8 cellular contexts compared by ENCODE assay signal in genomic region chr12:12717586-12718381, GRCh38. TPM values are rescaled to one million over a fixed set of nuclear protein-coding genes. Genes with fewer than 3 reads are reported as not detected.
DNase-seq lines count a peak whose midpoint lies in the region; ATAC-seq and TF ChIP-seq lines count a peak whose summit lies in the region.

No MANE protein-coding gene starts in this region.

- H3K27ac Mint-ChIP-seq in HFFc6 (peak overlapping the region; percentile 94), MCF 10A (ENCODE audit: low read depth, unreplicated experiment) (peak overlapping the region; percentile 99)
- H3K27ac Mint-ChIP-seq in stimulated activated memory B cell treated with anti-CD40 and anti-IgM and Interleukin-4, amounts not matched to agents 10 μg/mL and 1 μg/mL and 100 μg/mL, for 72 hours: peak overlapping the region; percentile 100

- peak overlapping the region; percentile 96 for H3K27ac ChIP-seq in OCI-LY3 (ENCODE audit: low read length)

- peak overlapping the region; percentile 97 for H3K4me2 ChIP-seq in OCI-LY3 (ENCODE audit: low read length)

- TF ChIP-seq CTCF in HFFc6 (IDR thresholded peaks at IDR 0.05) (no peak), OCI-LY3 (IDR thresholded peaks at IDR 0.05; ENCODE audit: low read depth, low read length) (no peak), MCF 10A (IDR thresholded peaks at IDR 0.05; ENCODE audit: unreplicated experiment) (no peak), kidney epithelial cell (IDR thresholded peaks at IDR 0.05; ENCODE audit: insufficient read depth, low read length, poor library complexity, severe bottlenecking) (no peak)

- H2AFZ ChIP-seq in OCI-LY3 (ENCODE audit: low read depth, low read length): no peak overlapping the region; the same call in 1 of the 2 replicates

- BruUV-seq in MCF 10A (replicated peaks; lab: Mats Ljungman, UMichigan): TSS peak; percentile 56

- H3K9me3 Mint-ChIP-seq in HFFc6: no peaks in the 10 kb centered on the region
- no peaks in the 10 kb centered on the region for H3K9me3 Mint-ChIP-seq in MCF 10A (ENCODE audit: unreplicated experiment)
- no peaks in the 10 kb centered on the region for H3K9me3 Mint-ChIP-seq in stimulated activated memory B cell treated with anti-CD40 and anti-IgM and Interleukin-4, amounts not matched to agents 10 μg/mL and 1 μg/mL and 100 μg/mL, for 72 hours

- intact Hi-C loops in MCF 10A (cut with micrococcal nuclease): loop anchor here (1.0 to 5.0 kb wide), 2 partner anchors 8 to 185 kb away; no protein-coding TSS in a partner anchor

- DNase-seq in NCI-H1417 (lab: John Stamatoyannopoulos, UW) (peak; percentile 56 to 91 (median 82)), NCI-H1417 treated with DMSO at 0.1 percent for 48 hours (lab: John Stamatoyannopoulos, UW) (no peak), HFFc6 (no peak), MCF 10A (ENCODE audit: unreplicated experiment) (peak; percentile 38), kidney epithelial cell (ENCODE audit: low read depth) (no peak), 8988T (no peak)

- no peaks in the 10 kb centered on the region for H3K9me3 ChIP-seq in OCI-LY3 (ENCODE audit: insufficient read depth, low read length)

- peaks cover 3% of the 10 kb centered on the region for H3K27me3 Mint-ChIP-seq in HFFc6 (ENCODE audit: insufficient read depth)
- no peaks in the 10 kb centered on the region for H3K27me3 Mint-ChIP-seq in MCF 10A (ENCODE audit: insufficient read depth, unreplicated experiment)
- no peaks in the 10 kb centered on the region for H3K27me3 Mint-ChIP-seq in stimulated activated memory B cell treated with anti-CD40 and anti-IgM and Interleukin-4, amounts not matched to agents 10 μg/mL and 1 μg/mL and 100 μg/mL, for 72 hours

- POLR2A ChIA-PET in MCF 10A (lab: Yijun Ruan, JAX): interaction anchor here (0.7 to 13.4 kb wide), 15 partner anchors 8 to 2000 kb away, joined by 3 to 163 read pairs (median 5); partner anchors contain the start of genes BORCS5, DUSP16 and LRP6

- H3K36me3 Mint-ChIP-seq in HFFc6 (ENCODE audit: low read depth) (peaks cover 50% of the 10 kb centered on the region), MCF 10A (ENCODE audit: insufficient read depth, unreplicated experiment) (peaks cover 62% of the 10 kb centered on the region)
- peaks cover 37% of the 10 kb centered on the region for H3K36me3 Mint-ChIP-seq in stimulated activated memory B cell treated with anti-CD40 and anti-IgM and Interleukin-4, amounts not matched to agents 10 μg/mL and 1 μg/mL and 100 μg/mL, for 72 hours

- H3K79me2 ChIP-seq in OCI-LY3 (ENCODE audit: low read length): peaks cover 56% of the 10 kb centered on the region

- H3K4me3 Mint-ChIP-seq in HFFc6 (peak overlapping the region; percentile 96), MCF 10A (ENCODE audit: unreplicated experiment) (peak overlapping the region; percentile 98)
- H3K4me3 Mint-ChIP-seq in stimulated activated memory B cell treated with anti-CD40 and anti-IgM and Interleukin-4, amounts not matched to agents 10 μg/mL and 1 μg/mL and 100 μg/mL, for 72 hours: peak overlapping the region; percentile 100

- no peak for ATAC-seq in stimulated activated memory B cell treated with anti-CD40 and anti-IgM and Interleukin-4, amounts not matched to agents 10 μg/mL and 1 μg/mL and 100 μg/mL, for 72 hours

- no peaks in the 10 kb centered on the region for H3K27me3 ChIP-seq in OCI-LY3 (ENCODE audit: low read depth, low read length)
- H3K27me3 ChIP-seq in kidney epithelial cell (ENCODE audit: control insufficient read depth, insufficient read depth, low read length): no peaks in the 10 kb centered on the region

- CTCF ChIA-PET in MCF 10A (lab: Yijun Ruan, JAX): interaction anchor here (0.5 to 2.2 kb wide), 3 partner anchors 19 to 119 kb away, joined by 3 to 12 read pairs (median 4); no protein-coding TSS in a partner anchor

- peaks cover 34% of the 10 kb centered on the region for H3K36me3 ChIP-seq in OCI-LY3 (replicated peaks; ENCODE audit: low read depth, low read length)
- H3K36me3 ChIP-seq in kidney epithelial cell (ENCODE audit: control insufficient read depth, insufficient read depth, low read length): no peaks in the 10 kb centered on the region

- H4K20me1 ChIP-seq in OCI-LY3 (ENCODE audit: insufficient read depth, low read length): peaks cover 17% of the 10 kb centered on the region; the same call in 1 of the 2 replicates

- H3K4me3 ChIP-seq in OCI-LY3 (ENCODE audit: low read length) (peak overlapping the region; percentile 97), kidney epithelial cell (ENCODE audit: low read depth, low read length) (peak overlapping the region; percentile 68)

- H3K9ac ChIP-seq in OCI-LY3 (ENCODE audit: low read length): peak overlapping the region; percentile 99

- H3K4me1 Mint-ChIP-seq in HFFc6 (ENCODE audit: low read depth) (peaks cover 61% of the 10 kb centered on the region), MCF 10A (ENCODE audit: insufficient read depth, unreplicated experiment) (peaks cover 29% of the 10 kb centered on the region)
- H3K4me1 Mint-ChIP-seq in stimulated activated memory B cell treated with anti-CD40 and anti-IgM and Interleukin-4, amounts not matched to agents 10 μg/mL and 1 μg/mL and 100 μg/mL, for 72 hours: peaks cover 57% of the 10 kb centered on the region

- peaks cover 65% of the 10 kb centered on the region for H3K4me1 ChIP-seq in OCI-LY3 (ENCODE audit: low read length)

RNA-seq across cellular contexts. Expression of gene CDKN1B, which starts 0.6 kb away (rescaled TPM):
- total RNA-seq in HFFc6 (2021; fragmentation: NEBNext Ultra II Directional; extraction: Animal tissue kit (Norgen Biotek cat#: 25700)): 10 to 100 TPM; 22.9 to 31.4 (median 29.7) TPM
- 33.9 and 41.6 TPM in 2 replicates for total RNA-seq in MCF 10A (2022)
- total RNA-seq in kidney epithelial cell: 25.5 and 26.5 TPM in 2 replicates

RNA-seq across cellular contexts. Expression of gene GPR19, which starts 21.8 kb away (rescaled TPM):
- under 1 TPM in 3 of 6 experiments, not detected in 3; 0.15 to 0.31 (median 0.26) TPM for total RNA-seq in HFFc6 (2021; fragmentation: NEBNext Ultra II Directional; extraction: Animal tissue kit (Norgen Biotek cat#: 25700))
- total RNA-seq in MCF 10A (2022) (0.93 TPM in 1 of 2 replicates, not detected in the other), kidney epithelial cell (0.27 and 0.84 TPM in 2 replicates)

Comparison
In these comparisons a context has a peak if more than half of its experiments do, and no peak if none do; other contexts are left out.
1. DNase-seq: peak in NCI-H1417 (3 of 3) and MCF 10A (single experiment); none in NCI-H1417 treated with DMSO at 0.1 percent for 48 hours (single experiment), HFFc6 (single experiment), kidney epithelial cell (single experiment) and 8988T (single experiment).
2. Peak in every context shown above with its lines, with median percentiles within 50 percentile points of each other: H3K27ac Mint-ChIP-seq and H3K4me3 Mint-ChIP-seq.